Comparison of ENCODE assay signal across 1 cellular context in genomic region chr4:122688529-122688928, GRCh38.
TF ChIP-seq lines count a peak whose summit lies in the region.

No MANE protein-coding gene starts in this region.

TF ChIP-seq in neural cell, 6 proteins besides CTCF, POLR2A, EP300 and RAD21 (continued from another document):
- TF ChIP-seq TAF1 (IDR thresholded peaks at IDR 0.05; ENCODE audit: low read depth) = no peak
- TF ChIP-seq SMC3 (conservative IDR thresholded peaks at IDR 0.05; ENCODE audit: poor library complexity) = no peak
- no peak for TF ChIP-seq EZH2 (IDR thresholded peaks at IDR 0.05; ENCODE audit: borderline replicate concordance, insufficient read depth, low read length, poor library complexity, severe bottlenecking)
- no peak for TF ChIP-seq POLR2AphosphoS5 (IDR thresholded peaks at IDR 0.05)
- no peak for TF ChIP-seq REST (IDR thresholded peaks at IDR 0.05; ENCODE audit: borderline replicate concordance)
TF ChIP-seq in neural cell: peak in this region for 0.
